23 cellular contexts compared by ENCODE assay signal in the genomic region with DNA sequence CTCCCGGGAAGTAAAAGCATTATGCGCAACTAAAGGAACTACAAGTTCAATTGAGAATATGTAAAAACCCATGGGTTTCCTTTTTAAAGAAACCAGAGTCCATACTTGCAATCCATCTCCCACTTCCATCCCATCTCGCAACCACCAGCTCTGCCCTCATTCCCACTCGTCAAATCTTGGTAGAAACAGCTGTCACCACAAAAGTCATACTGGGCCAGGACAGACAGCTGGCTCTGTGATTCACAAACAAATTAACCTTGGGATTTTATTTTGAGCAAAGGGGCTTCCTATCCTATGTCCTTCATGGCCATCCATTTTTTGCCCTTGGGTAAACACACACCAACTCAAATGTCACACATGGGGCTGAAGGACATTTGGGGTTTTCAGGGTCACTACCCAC.
A peak's percentile ranks its signal among the peaks of the same experiment; 100 is the strongest.
DNase-seq lines count a peak whose midpoint lies in the region; ATAC-seq and TF ChIP-seq lines count a peak whose summit lies in the region.
"Had no signal": no experiment of that assay in that cellular context is flagged by ENCODE, and none has a peak within 500 bp of the region (broad histone marks: within the 10 kb centered on the region; RNA-seq: fewer than 3 reads in every experiment).

No MANE protein-coding gene starts in this region.

- H3K79me2 ChIP-seq in PC-3 (ENCODE audit: low read length) = no peaks in the 10 kb centered on the region

- H4K20me1 ChIP-seq in PC-3 (ENCODE audit: low read length) = no peaks in the 10 kb centered on the region

- H3K9me3 Mint-ChIP-seq in naive thymus-derived CD4-positive, alpha-beta T cell = peaks cover 0 to 2% (median 0%) of the 10 kb centered on the region in 11 donors
- H3K9me3 Mint-ChIP-seq: activated CD4-positive, alpha-beta T cell treated with anti-CD3 and anti-CD28 coated beads, Interleukin-2, amount 10 ng/mL, durations not matched to agents 24 days and 14 days; activated naive CD4-positive, alpha-beta T cell treated with anti-CD3 and anti-CD28 coated beads for 36 hours; activated T-cell treated with anti-CD3 and anti-CD28 coated beads, Interleukin-2, amount 50 U/mL, for 72 hours; CD4-positive, alpha-beta T cell; neural progenitor cell had no signal

- H3K9ac ChIP-seq in PC-3 (ENCODE audit: low read length) = peak overlapping the region; percentile 52
- H3K9ac ChIP-seq: GM23248, neural progenitor cell had no signal

- H3K36me3 Mint-ChIP-seq in naive thymus-derived CD4-positive, alpha-beta T cell = no peaks in the 10 kb centered on the region
- H3K36me3 Mint-ChIP-seq: neural progenitor cell had no signal

- peaks cover 0 to 5% (median 0%) of the 10 kb centered on the region in 7 donors for H3K4me1 Mint-ChIP-seq in naive thymus-derived CD4-positive, alpha-beta T cell
- H3K4me1 Mint-ChIP-seq: activated CD4-positive, alpha-beta T cell treated with anti-CD3 and anti-CD28 coated beads, Interleukin-2, amount 10 ng/mL, durations not matched to agents 24 days and 14 days had no signal

- peaks cover 0 to 16% (median 4%) of the 10 kb centered on the region in 5 donors for H3K27me3 Mint-ChIP-seq in naive thymus-derived CD4-positive, alpha-beta T cell
- H3K27me3 Mint-ChIP-seq: activated CD4-positive, alpha-beta T cell treated with anti-CD3 and anti-CD28 coated beads, Interleukin-2, amount 10 ng/mL, durations not matched to agents 24 days and 14 days had no signal

- H3K27me3 ChIP-seq in PC-3 (ENCODE audit: low read length) (no peaks in the 10 kb centered on the region), spleen (replicated peaks in 1 of 7) (no peaks in the 10 kb centered on the region)
- H3K27me3 ChIP-seq in naive thymus-derived CD4-positive, alpha-beta T cell (ENCODE audit: control insufficient read depth in 2 of 2, insufficient read depth in 2 of 2, low read length in 2 of 2) = no peaks in the 10 kb centered on the region
- H3K27me3 ChIP-seq: cardiac muscle cell, neural progenitor cell, upper lobe of left lung had no signal

- no peak overlapping the region for H2AFZ ChIP-seq in PC-3 (ENCODE audit: low read length)
- H2AFZ ChIP-seq: GM23248, neural progenitor cell had no signal

- TF ChIP-seq CTCF in PC-3 (conservative IDR thresholded peaks at IDR 0.05; ENCODE audit: low read depth, low read length) (no peak), spleen (IDR thresholded peaks at IDR 0.05 in 8 of 11, conservative IDR thresholded peaks at IDR 0.05 in 3 of 11) (no peak)

- no peak for TF ChIP-seq POLR2A in spleen (IDR thresholded peaks at IDR 0.05)

- POLR2A ChIA-PET in PC-3 (lab: Charles Lee; ENCODE audit: unreplicated experiment) = no interaction called here
- POLR2A ChIA-PET in naive thymus-derived CD4-positive, alpha-beta T cell (lab: Charles Lee) = no interaction called here

- ATAC-seq in GM19463 (IDR thresholded peaks at IDR 0.05; ENCODE audit: unreplicated experiment) (peak; percentile 19), PC-3 (no peak), GM19035 (IDR thresholded peaks at IDR 0.05; ENCODE audit: unreplicated experiment) (no peak)
- ATAC-seq in naive thymus-derived CD4-positive, alpha-beta T cell = no peak
- ATAC-seq: activated T-cell treated with anti-CD3 and anti-CD28 coated beads, Interleukin-2, amount 50 U/mL, for 72 hours had no signal

- BruUV-seq in PC-3 (replicated peaks; lab: Mats Ljungman, UMichigan) = no TSS peak

- no peak overlapping the region for H3K27ac Mint-ChIP-seq in naive thymus-derived CD4-positive, alpha-beta T cell
- H3K27ac Mint-ChIP-seq: activated CD4-positive, alpha-beta T cell treated with anti-CD3 and anti-CD28 coated beads, Interleukin-2, amount 10 ng/mL, durations not matched to agents 24 days and 14 days; activated naive CD4-positive, alpha-beta T cell treated with anti-CD3 and anti-CD28 coated beads for 36 hours; activated T-cell treated with anti-CD3 and anti-CD28 coated beads, Interleukin-2, amount 50 U/mL, for 72 hours; CD4-positive, alpha-beta T cell had no signal

- DNase-seq in DMS53 (lab: John Stamatoyannopoulos, UW) (peak; percentile 58), DMS53 treated with DMSO at 0.1 percent for 48 hours (lab: John Stamatoyannopoulos, UW; ENCODE audit: unreplicated experiment) (no peak), PC-3 (no peak), fibroblast of peridontal ligament (ENCODE audit: extremely low read depth) (peak; percentile 35), spleen (no peak)
- no peak for DNase-seq in naive thymus-derived CD4-positive, alpha-beta T cell
- DNase-seq: CD4-positive, alpha-beta T cell; GDM1; KG1; lower lobe of right lung; stimulated activated CD4-positive, alpha-beta T cell treated with anti-CD3 and anti-CD28 coated beads, Interleukin-1b, Interleukin-23, amount 100 ng/mL, for 48 hours; upper lobe of left lung had no signal

- peaks cover 5% of the 10 kb centered on the region for H3F3A ChIP-seq in PC-3 (ENCODE audit: low read length, unreplicated experiment)

- H3K36me3 ChIP-seq in PC-3 (ENCODE audit: low read depth, low read length) = no peaks in the 10 kb centered on the region
- H3K36me3 ChIP-seq in naive thymus-derived CD4-positive, alpha-beta T cell (ENCODE audit: control insufficient read depth in 2 of 3, insufficient read depth in 3 of 3, low read length in 3 of 3) = no peaks in the 10 kb centered on the region
- no peaks in the 10 kb centered on the region for H3K36me3 ChIP-seq in spleen
- H3K36me3 ChIP-seq: cardiac muscle cell, lower lobe of right lung, neural progenitor cell, upper lobe of left lung, WERI-Rb-1 had no signal

- intact Hi-C loops in PC-3 (cut with micrococcal nuclease) (loop anchor here (1.0 to 5.0 kb wide), 10 partner anchors 67 to 1094 kb away; no protein-coding TSS in a partner anchor), spleen (cut with DNase I; ENCODE audit: low total_unique reads) (loop anchor here (5.0 kb wide), 1 partner anchor 1032 kb away; no protein-coding TSS in a partner anchor)
- intact Hi-C loops in naive thymus-derived CD4-positive, alpha-beta T cell (cut with micrococcal nuclease) = loop anchor here in 1 of 2 donors (2.0 kb wide), 1 partner anchor 1094 kb away; no protein-coding TSS in a partner anchor

- no peaks in the 10 kb centered on the region for H3K9me2 ChIP-seq in PC-3 (replicated peaks; ENCODE audit: low read length)

- H3K27ac ChIP-seq in PC-3 (ENCODE audit: low read length) = peak overlapping the region; percentile 96
- H3K27ac ChIP-seq in naive thymus-derived CD4-positive, alpha-beta T cell (ENCODE audit: low read depth, low read length) = no peak overlapping the region
- H3K27ac ChIP-seq in spleen = peak overlapping the region in 2 of 8 donors; percentile 21 to 38
- H3K27ac ChIP-seq: 22Rv1, cardiac muscle cell, coronary artery, GM23248, lower lobe of right lung, neural progenitor cell, upper lobe of left lung, WERI-Rb-1 had no signal

- H3K4me1 ChIP-seq in PC-3 (ENCODE audit: insufficient read depth, low read length) = peaks cover 49% of the 10 kb centered on the region
- H3K4me1 ChIP-seq in naive thymus-derived CD4-positive, alpha-beta T cell (ENCODE audit: control insufficient read depth in 2 of 2, insufficient read depth in 2 of 2, low read length in 2 of 2) = no peaks in the 10 kb centered on the region
- no peaks in the 10 kb centered on the region for H3K4me1 ChIP-seq in spleen
- H3K4me1 ChIP-seq: lower lobe of right lung, neural progenitor cell, upper lobe of left lung had no signal

- no peak overlapping the region for H3K4me3 ChIP-seq in PC-3 (ENCODE audit: low read length)
- H3K4me3 ChIP-seq in naive thymus-derived CD4-positive, alpha-beta T cell (ENCODE audit: low read length) = no peak overlapping the region
- no peak overlapping the region for H3K4me3 ChIP-seq in spleen
- H3K4me3 ChIP-seq: cardiac muscle cell, coronary artery, GM23248, lower lobe of right lung, neural progenitor cell, upper lobe of left lung had no signal

- H3K9me3 ChIP-seq in PC-3 (ENCODE audit: low read length) (no peaks in the 10 kb centered on the region), spleen (no peaks in the 10 kb centered on the region)
- H3K9me3 ChIP-seq in naive thymus-derived CD4-positive, alpha-beta T cell (ENCODE audit: control insufficient read depth in 2 of 3, low read length in 3 of 3) = no peaks in the 10 kb centered on the region
- H3K9me3 ChIP-seq: lower lobe of right lung, upper lobe of left lung had no signal

- H3K4me2 ChIP-seq in PC-3 (ENCODE audit: low read length) = no peak overlapping the region
- H3K4me2 ChIP-seq: neural progenitor cell had no signal

- no peak overlapping the region for H3K4me3 Mint-ChIP-seq in naive thymus-derived CD4-positive, alpha-beta T cell
- H3K4me3 Mint-ChIP-seq: activated CD4-positive, alpha-beta T cell treated with anti-CD3 and anti-CD28 coated beads, Interleukin-2, amount 10 ng/mL, durations not matched to agents 24 days and 14 days; activated naive CD4-positive, alpha-beta T cell treated with anti-CD3 and anti-CD28 coated beads for 36 hours; activated T-cell treated with anti-CD3 and anti-CD28 coated beads, Interleukin-2, amount 50 U/mL, for 72 hours; CD4-positive, alpha-beta T cell; neural progenitor cell had no signal

- 52 to 67% (median 64%) methylated on average over 4 of the region's 4 CpGs for WGBS in spleen, 5 donors

- CTCF ChIA-PET in PC-3 (lab: Charles Lee) = interaction anchor here (0.6 to 0.9 kb wide), 6 partner anchors 17 to 586 kb away, joined by 3 to 11 read pairs (median 4); no protein-coding TSS in a partner anchor
- CTCF ChIA-PET in naive thymus-derived CD4-positive, alpha-beta T cell (lab: Charles Lee) = no interaction called here

Comparison
In these comparisons a context has a peak if more than half of its experiments do, and no peak if none do; other contexts are left out.
1. DNase-seq: peak in DMS53 (single experiment) and fibroblast of peridontal ligament (single experiment); none in DMS53 treated with DMSO at 0.1 percent for 48 hours (single experiment), PC-3 (single experiment), naive thymus-derived CD4-positive, alpha-beta T cell (0 of 9) and spleen (single experiment).